In genomic region chr2:179274749-179275148, GRCh38 we compare ENCODE assay signal across 1 cellular context.
TF ChIP-seq lines count a peak whose summit lies in the region.

No MANE protein-coding gene starts in this region.

TF ChIP-seq in H1, 55 proteins besides CTCF, POLR2A, EP300 and RAD21 (continued from another document):
- TF ChIP-seq CBX8 (IDR thresholded peaks at IDR 0.05; ENCODE audit: borderline replicate concordance, low read depth, low read length) (no peak), KDM1A (IDR thresholded peaks at IDR 0.05; ENCODE audit: borderline replicate concordance, low read length) (no peak), BRCA1 (IDR thresholded peaks at IDR 0.05; ENCODE audit: low read depth, low read length) (no peak), FOSL1 (IDR thresholded peaks at IDR 0.05; ENCODE audit: insufficient read depth, low read depth, low read length) (no peak), BACH1 (IDR thresholded peaks at IDR 0.05; ENCODE audit: low read length) (no peak), MAFK (IDR thresholded peaks at IDR 0.05; ENCODE audit: low read depth, low read length) (no peak), SIX5 (IDR thresholded peaks at IDR 0.05; ENCODE audit: low read depth, low read length) (no peak), NANOG (IDR thresholded peaks at IDR 0.05; ENCODE audit: insufficient read depth, low read depth, low read length, poor library complexity, severe bottlenecking) (no peak), CTBP2 (IDR thresholded peaks at IDR 0.05; ENCODE audit: borderline replicate concordance, insufficient read depth, insufficient read length, low read length) (no peak), EZH2 (IDR thresholded peaks at IDR 0.05; ENCODE audit: low read depth, low read length, severe bottlenecking) (no peak), TCF12 (IDR thresholded peaks at IDR 0.05; ENCODE audit: low read depth, low read length) (no peak)
